Comparison of ENCODE assay signal across 2 cellular contexts in the genomic region with DNA sequence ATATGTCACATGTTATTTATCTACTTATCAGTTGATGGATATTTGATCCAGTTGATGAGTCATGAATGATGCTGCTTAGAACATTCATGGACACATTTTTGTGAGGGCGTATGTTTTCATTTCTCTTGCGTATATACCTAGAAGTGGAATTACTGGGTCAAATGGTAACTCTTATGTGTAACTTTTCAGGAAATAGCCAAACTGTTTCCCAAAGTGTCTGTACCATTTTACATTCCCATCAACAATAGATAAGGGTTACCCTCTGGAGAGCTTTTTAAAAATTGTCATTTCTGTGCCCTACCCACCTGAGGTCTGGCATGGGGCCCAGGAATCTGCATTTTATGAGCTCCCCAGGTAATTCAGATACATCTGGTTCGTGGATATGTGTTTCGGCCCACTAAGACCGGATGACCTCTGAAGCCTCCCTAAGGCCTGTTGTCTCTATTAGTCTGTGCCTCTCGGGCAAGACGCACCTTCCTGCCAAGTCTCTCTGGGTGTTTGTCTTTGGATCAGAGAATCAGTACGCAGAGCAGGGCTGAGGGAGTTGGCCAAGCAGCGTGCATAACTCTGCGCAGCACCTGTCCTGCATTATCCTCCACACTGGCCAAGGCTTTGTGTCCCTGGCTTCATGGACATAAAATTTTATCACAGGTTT.
TF ChIP-seq lines count a peak whose summit lies in the region.

No MANE protein-coding gene starts in this region.

TF ChIP-seq in liver, 16 proteins besides CTCF, POLR2A, EP300 and RAD21 (continued from another document):
- TF ChIP-seq, protein P1, sequence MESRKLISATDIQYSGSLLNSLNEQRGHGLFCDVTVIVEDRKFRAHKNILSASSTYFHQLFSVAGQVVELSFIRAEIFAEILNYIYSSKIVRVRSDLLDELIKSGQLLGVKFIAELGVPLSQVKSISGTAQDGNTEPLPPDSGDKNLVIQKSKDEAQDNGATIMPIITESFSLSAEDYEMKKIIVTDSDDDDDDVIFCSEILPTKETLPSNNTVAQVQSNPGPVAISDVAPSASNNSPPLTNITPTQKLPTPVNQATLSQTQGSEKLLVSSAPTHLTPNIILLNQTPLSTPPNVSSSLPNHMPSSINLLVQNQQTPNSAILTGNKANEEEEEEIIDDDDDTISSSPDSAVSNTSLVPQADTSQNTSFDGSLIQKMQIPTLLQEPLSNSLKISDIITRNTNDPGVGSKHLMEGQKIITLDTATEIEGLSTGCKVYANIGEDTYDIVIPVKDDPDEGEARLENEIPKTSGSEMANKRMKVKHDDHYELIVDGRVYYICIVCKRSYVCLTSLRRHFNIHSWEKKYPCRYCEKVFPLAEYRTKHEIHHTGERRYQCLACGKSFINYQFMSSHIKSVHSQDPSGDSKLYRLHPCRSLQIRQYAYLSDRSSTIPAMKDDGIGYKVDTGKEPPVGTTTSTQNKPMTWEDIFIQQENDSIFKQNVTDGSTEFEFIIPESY (IDR thresholded peaks at IDR 0.05) = no peak
- no peak for TF ChIP-seq YY1 (IDR thresholded peaks at IDR 0.05)
- TF ChIP-seq JUND (IDR thresholded peaks at IDR 0.05) = no peak
- no peak for TF ChIP-seq RXRA (IDR thresholded peaks at IDR 0.05)
- no peak for TF ChIP-seq HNF4A (conservative IDR thresholded peaks at IDR 0.05)
- no peak for TF ChIP-seq HNF4G (IDR thresholded peaks at IDR 0.05)
TF ChIP-seq in liver: peak in this region for 0.

TF ChIP-seq in HepG2, 621 proteins besides CTCF, POLR2A, EP300 and RAD21:
- TF ChIP-seq AFF4 (CRISPR knock-in tag; IDR thresholded peaks at IDR 0.05) (no peak), ZNF567 (CRISPR knock-in tag; IDR thresholded peaks at IDR 0.05; ENCODE audit: borderline replicate concordance) (no peak), SRY (CRISPR knock-in tag; IDR thresholded peaks at IDR 0.05) (no peak)
